In the genomic region with DNA sequence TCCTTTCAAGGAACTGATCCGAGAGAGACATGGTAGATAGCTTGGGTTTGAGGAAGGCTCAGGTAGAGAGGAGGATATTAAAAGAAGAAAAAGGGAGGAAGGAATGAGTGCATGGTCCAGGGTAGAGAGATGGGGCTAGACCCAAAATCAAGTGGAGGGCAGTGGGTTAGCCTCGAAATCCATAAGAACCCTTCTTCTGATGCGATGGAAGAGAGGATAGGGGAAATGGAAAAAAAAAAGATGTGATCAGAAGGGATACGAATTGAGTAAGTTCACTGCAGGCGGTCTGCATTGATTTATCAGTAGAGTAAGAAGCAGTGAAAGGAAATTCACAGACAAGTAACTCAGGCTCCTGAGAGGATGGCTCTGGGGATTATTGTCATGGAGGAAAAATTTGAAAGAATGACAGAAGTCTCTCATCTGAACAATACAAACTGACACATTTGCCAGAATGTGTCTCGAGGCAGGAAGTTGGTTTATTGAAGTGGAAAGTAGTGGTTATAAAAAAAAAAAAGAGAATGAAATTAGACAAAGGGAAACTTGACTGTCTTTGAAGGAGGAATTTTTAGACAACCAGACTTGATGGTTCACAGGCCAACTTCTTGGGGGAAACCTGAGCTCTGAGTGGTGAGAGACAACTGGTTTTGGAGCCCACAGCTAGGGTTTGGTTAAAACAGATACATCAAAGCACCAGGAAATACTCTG, we compare ENCODE assay signal across 9 cellular contexts. TPM values are rescaled to one million over a fixed set of nuclear protein-coding genes. Genes with fewer than 3 reads are reported as not detected.
DNase-seq lines count a peak whose midpoint lies in the region; ATAC-seq and TF ChIP-seq lines count a peak whose summit lies in the region.
"Had no signal": no experiment of that assay in that cellular context is flagged by ENCODE, and none has a peak within 500 bp of the region (broad histone marks: within the 10 kb centered on the region; RNA-seq: fewer than 3 reads in every experiment).

No MANE protein-coding gene starts in this region.

- H2AFZ ChIP-seq in neuronal stem cell (ENCODE audit: low read length): no peak overlapping the region

- H3K4me1 Mint-ChIP-seq in T-helper 2 cell treated with Interferon-gamma antibody and Interleukin-4, amounts not matched to agents 5 μg/mL and 100 μg/mL, for 36 hours (ENCODE audit: low read depth): peaks cover 16% of the 10 kb centered on the region
- H3K4me1 Mint-ChIP-seq in neural crest cell: peaks cover 23% of the 10 kb centered on the region

- no peak overlapping the region for H2BK5ac ChIP-seq in neuronal stem cell (ENCODE audit: low read length)

- H3K27me3 Mint-ChIP-seq in T-helper 2 cell treated with Interferon-gamma antibody and Interleukin-4, amounts not matched to agents 5 μg/mL and 100 μg/mL, for 36 hours (ENCODE audit: low read depth): peaks cover 10% of the 10 kb centered on the region
- H3K27me3 Mint-ChIP-seq in neural crest cell (ENCODE audit: low read depth): no peaks in the 10 kb centered on the region

- no peaks in the 10 kb centered on the region for H3K9me3 Mint-ChIP-seq in T-helper 2 cell treated with Interferon-gamma antibody and Interleukin-4, amounts not matched to agents 5 μg/mL and 100 μg/mL, for 36 hours
- H3K9me3 Mint-ChIP-seq in neural crest cell: peaks cover 4% of the 10 kb centered on the region

- H4K91ac ChIP-seq in neuronal stem cell (ENCODE audit: low read depth, low read length, poor library complexity): no peak overlapping the region

- no peak overlapping the region for H3K4me2 ChIP-seq in neuronal stem cell (ENCODE audit: insufficient read depth, low read length, poor library complexity, severe bottlenecking)

- H2BK120ac ChIP-seq in neuronal stem cell (ENCODE audit: low read depth, low read length): no peak overlapping the region

- TF ChIP-seq CTCF in neural crest cell (conservative IDR thresholded peaks at IDR 0.05) (no peak), suprapubic skin (IDR thresholded peaks at IDR 0.05) (no peak)

- H3K4me3 ChIP-seq in neuronal stem cell (ENCODE audit: low read length in 2 of 2): no peak overlapping the region
- H3K4me3 ChIP-seq in suprapubic skin: no peak overlapping the region

- H3K36me3 Mint-ChIP-seq in T-helper 2 cell treated with Interferon-gamma antibody and Interleukin-4, amounts not matched to agents 5 μg/mL and 100 μg/mL, for 36 hours (ENCODE audit: low read depth): peaks cover 2% of the 10 kb centered on the region
- peaks cover 20% of the 10 kb centered on the region for H3K36me3 Mint-ChIP-seq in neural crest cell (ENCODE audit: low read depth)

- no peak overlapping the region for H2BK15ac ChIP-seq in neuronal stem cell (ENCODE audit: low read length)

- H3K9ac ChIP-seq in neuronal stem cell (ENCODE audit: low read depth, low read length, poor library complexity): no peak overlapping the region

- H3K9me3 ChIP-seq in neuronal stem cell (replicated peaks in 1 of 2; ENCODE audit: control insufficient read depth in 2 of 2, insufficient read depth in 1 of 2, low read depth in 1 of 2, low read length in 2 of 2) (peaks cover 0 to 17% of the 10 kb centered on the region in 2 donors), suprapubic skin (no peaks in the 10 kb centered on the region)

- peak; percentile 35 for DNase-seq in T-helper 2 cell treated with Interferon-gamma antibody and Interleukin-4, amounts not matched to agents 5 μg/mL and 100 μg/mL, for 36 hours (ENCODE audit: low spot score)
- DNase-seq in neural crest cell (ENCODE audit: low read depth, low spot score) (no peak), neuronal stem cell (ENCODE audit: low spot score) (no peak), suprapubic skin (ENCODE audit: low spot score in 2 of 2) (no peak), iPS-NIHi11 (ENCODE audit: low spot score) (no peak), globus pallidus (ENCODE audit: low spot score) (no peak)
- DNase-seq: brain microvascular endothelial cell had no signal

- WGBS in neuronal stem cell (ENCODE audit: extremely low coverage in 2 of 2, insufficient read length in 2 of 2, insufficient replicate concordance in 1 of 2), 2 donors: no CpG with 5 or more reads among the region's 6 CpGs
- 76% methylated on average over 6 of the region's 6 CpGs for WGBS in suprapubic skin

- TF ChIP-seq EP300 in suprapubic skin (IDR thresholded peaks at IDR 0.05): no peak

- H3K27ac ChIP-seq in neuronal stem cell (replicated peaks; ENCODE audit: low read length) (no peak overlapping the region), suprapubic skin (no peak overlapping the region)
- H3K27ac ChIP-seq: brain microvascular endothelial cell had no signal

- peak overlapping the region; percentile 12 for H3K27ac Mint-ChIP-seq in T-helper 2 cell treated with Interferon-gamma antibody and Interleukin-4, amounts not matched to agents 5 μg/mL and 100 μg/mL, for 36 hours
- H3K27ac Mint-ChIP-seq in neural crest cell (ENCODE audit: unreplicated experiment): peak overlapping the region; percentile 7

- TF ChIP-seq POLR2A in suprapubic skin (IDR thresholded peaks at IDR 0.05): no peak

- no peak overlapping the region for H2BK12ac ChIP-seq in neuronal stem cell (ENCODE audit: low read length)

- ATAC-seq in GM18870 (IDR thresholded peaks at IDR 0.05; ENCODE audit: unreplicated experiment): peak; percentile 54
- peak; percentile 79 for ATAC-seq in HG02759 (IDR thresholded peaks at IDR 0.05; ENCODE audit: unreplicated experiment)

- H3K4me1 ChIP-seq in neuronal stem cell (ENCODE audit: control insufficient read depth in 2 of 2, insufficient read depth in 1 of 2, low read depth in 1 of 2, low read length in 2 of 2) (peaks cover 5 to 11% of the 10 kb centered on the region in 2 donors), suprapubic skin (peaks cover 21% of the 10 kb centered on the region)

- H3K79me1 ChIP-seq in neuronal stem cell (ENCODE audit: low read depth, low read length): no peaks in the 10 kb centered on the region

- no peak overlapping the region for H3K4ac ChIP-seq in neuronal stem cell (ENCODE audit: low read length)

- no peak overlapping the region for H3K18ac ChIP-seq in neuronal stem cell (ENCODE audit: low read length)

- H3K23ac ChIP-seq in neuronal stem cell (ENCODE audit: low read depth, low read length, poor library complexity): no peak overlapping the region

- no peak overlapping the region for H4K8ac ChIP-seq in neuronal stem cell (ENCODE audit: low read depth, low read length)

- peaks cover 0 to 6% of the 10 kb centered on the region in 2 donors for H3K36me3 ChIP-seq in neuronal stem cell (replicated peaks in 1 of 2; ENCODE audit: control insufficient read depth in 2 of 2, insufficient read depth in 2 of 2, low read length in 2 of 2)
- H3K36me3 ChIP-seq in suprapubic skin: peaks cover 6% of the 10 kb centered on the region

- H3K27me3 ChIP-seq in neuronal stem cell (ENCODE audit: control insufficient read depth in 3 of 3, insufficient read depth in 3 of 3, low read depth in 1 of 3, low read length in 3 of 3) (no peaks in the 10 kb centered on the region), suprapubic skin (no peaks in the 10 kb centered on the region)
- H3K27me3 ChIP-seq: brain microvascular endothelial cell had no signal

- peak overlapping the region; percentile 9 for H3K4me3 Mint-ChIP-seq in T-helper 2 cell treated with Interferon-gamma antibody and Interleukin-4, amounts not matched to agents 5 μg/mL and 100 μg/mL, for 36 hours
- H3K4me3 Mint-ChIP-seq in neural crest cell: no peak overlapping the region

- H3K14ac ChIP-seq in neuronal stem cell (ENCODE audit: low read length): no peak overlapping the region

- no peak overlapping the region for H2AK5ac ChIP-seq in neuronal stem cell (ENCODE audit: low read depth, low read length)

RNA-seq across cellular contexts. Expression of gene PPFIBP1, which starts 10.2 kb away (rescaled TPM):
- total RNA-seq in neural crest cell (47.5 and 49.2 TPM in 2 replicates), suprapubic skin (100 to 1,000 TPM in 1 of 4 donors, 10 to 100 TPM in 3; 48.6 to 148 (median 74.8) TPM)
- 16.9 TPM for polyA plus RNA-seq in neuronal stem cell (2013, experiment 1 of 2)
- polyA plus RNA-seq in neuronal stem cell (2013, experiment 2 of 2): 16.6 TPM
